15 cellular contexts compared by ENCODE assay signal in the genomic region with DNA sequence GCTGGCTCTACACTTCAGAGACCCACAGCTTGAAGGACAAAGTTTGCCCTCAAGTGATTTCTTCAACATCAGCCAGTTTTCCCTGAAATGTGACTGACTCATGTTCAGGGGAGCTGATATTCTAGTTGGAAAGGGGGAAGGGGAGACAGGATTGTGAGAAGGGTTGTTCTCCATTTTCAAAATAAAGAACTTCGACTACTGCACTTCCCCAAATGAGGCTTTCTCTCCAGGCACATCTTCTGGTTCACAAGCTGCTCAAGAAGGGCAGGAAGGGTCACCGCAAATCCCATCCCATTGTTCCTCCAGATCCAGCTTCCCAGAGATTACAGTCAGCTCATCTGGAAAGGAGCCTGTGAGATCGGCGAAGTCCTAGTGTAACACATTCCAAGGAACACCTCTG.
DNase-seq lines count a peak whose midpoint lies in the region; ATAC-seq lines count a peak whose summit lies in the region.
"Had no signal": no experiment of that assay in that cellular context is flagged by ENCODE, and none has a peak within 500 bp of the region (broad histone marks: within the 10 kb centered on the region; RNA-seq: fewer than 3 reads in every experiment).

No MANE protein-coding gene starts in this region.

- CTCF ChIA-PET in activated naive CD4-positive, alpha-beta T cell treated with anti-CD3 and anti-CD28 coated beads, Interleukin-2, amount 10 ng/mL, durations not matched to agents 7 days and 5 days (lab: Charles Lee): no interaction called here

- ATAC-seq in GM21529 (IDR thresholded peaks at IDR 0.05; ENCODE audit: unreplicated experiment): no peak
- ATAC-seq: Panc1 had no signal

- DNase-seq in activated naive CD4-positive, alpha-beta T cell treated with anti-CD3 and anti-CD28 coated beads, Interleukin-2, amount 10 ng/mL, durations not matched to agents 7 days and 5 days: no peak
- no peak for DNase-seq in activated naive CD4-positive, alpha-beta T cell treated with anti-CD3 and anti-CD28 coated beads, Interleukin-2, amount 50 U/mL, for 16 hours
- DNase-seq in SKM-1 (lab: John Stamatoyannopoulos, UW; ENCODE audit: unreplicated experiment) (peak; percentile 42), NCI-H446 (lab: John Stamatoyannopoulos, UW) (no peak), cerebellar cortex (ENCODE audit: low spot score) (no peak)
- DNase-seq: C1 segment of cervical spinal cord, GF-D8, NCI-H1105, NCI-H1694 treated with DMSO at 0.1 percent for 48 hours, NCI-H226, NCI-H526 treated with DMSO at 0.1 percent for 48 hours, SK-N-SH had no signal

- intact Hi-C loops in dendritic cell treated with granulocyte-macrophage colony-stimulating factor and Interleukin-4, amounts not matched to agents 40 ng/mL and 50 ng/mL, for 4 days (cut with micrococcal nuclease): loop anchor here (2.0 kb wide), 1 partner anchor 20 kb away; no protein-coding TSS in a partner anchor

- H3K4me3 Mint-ChIP-seq in activated naive CD4-positive, alpha-beta T cell treated with anti-CD3 and anti-CD28 coated beads, Interleukin-2, amount 10 ng/mL, durations not matched to agents 7 days and 5 days: no peak overlapping the region
- peak overlapping the region; percentile 2 for H3K4me3 Mint-ChIP-seq in dendritic cell treated with granulocyte-macrophage colony-stimulating factor and Interleukin-4, amounts not matched to agents 40 ng/mL and 50 ng/mL, for 4 days

- no peaks in the 10 kb centered on the region for H3K27me3 Mint-ChIP-seq in activated naive CD4-positive, alpha-beta T cell treated with anti-CD3 and anti-CD28 coated beads, Interleukin-2, amount 10 ng/mL, durations not matched to agents 7 days and 5 days
- H3K27me3 Mint-ChIP-seq in dendritic cell treated with granulocyte-macrophage colony-stimulating factor and Interleukin-4, amounts not matched to agents 40 ng/mL and 50 ng/mL, for 4 days: peaks cover 3% of the 10 kb centered on the region

- H3K36me3 Mint-ChIP-seq in activated naive CD4-positive, alpha-beta T cell treated with anti-CD3 and anti-CD28 coated beads, Interleukin-2, amount 10 ng/mL, durations not matched to agents 7 days and 5 days: peaks cover 38% of the 10 kb centered on the region
- no peaks in the 10 kb centered on the region for H3K36me3 Mint-ChIP-seq in dendritic cell treated with granulocyte-macrophage colony-stimulating factor and Interleukin-4, amounts not matched to agents 40 ng/mL and 50 ng/mL, for 4 days (ENCODE audit: low read depth)

- H3K27ac Mint-ChIP-seq in activated naive CD4-positive, alpha-beta T cell treated with anti-CD3 and anti-CD28 coated beads, Interleukin-2, amount 10 ng/mL, durations not matched to agents 7 days and 5 days: peak overlapping the region; percentile 90
- H3K27ac Mint-ChIP-seq in dendritic cell treated with granulocyte-macrophage colony-stimulating factor and Interleukin-4, amounts not matched to agents 40 ng/mL and 50 ng/mL, for 4 days: peak overlapping the region; percentile 84

- H3K9me3 Mint-ChIP-seq in activated naive CD4-positive, alpha-beta T cell treated with anti-CD3 and anti-CD28 coated beads, Interleukin-2, amount 10 ng/mL, durations not matched to agents 7 days and 5 days: peaks cover 5% of the 10 kb centered on the region
- H3K9me3 Mint-ChIP-seq in dendritic cell treated with granulocyte-macrophage colony-stimulating factor and Interleukin-4, amounts not matched to agents 40 ng/mL and 50 ng/mL, for 4 days: no peaks in the 10 kb centered on the region

- H3K4me1 Mint-ChIP-seq in activated naive CD4-positive, alpha-beta T cell treated with anti-CD3 and anti-CD28 coated beads, Interleukin-2, amount 10 ng/mL, durations not matched to agents 7 days and 5 days: peaks cover 28% of the 10 kb centered on the region
- H3K4me1 Mint-ChIP-seq in dendritic cell treated with granulocyte-macrophage colony-stimulating factor and Interleukin-4, amounts not matched to agents 40 ng/mL and 50 ng/mL, for 4 days (ENCODE audit: low read depth): peaks cover 53% of the 10 kb centered on the region
